Comparison of ENCODE assay signal across 13 cellular contexts in genomic region chr20:61500791-61501321, GRCh38.
DNase-seq lines count a peak whose midpoint lies in the region; ATAC-seq and TF ChIP-seq lines count a peak whose summit lies in the region.
"Had no signal": no experiment of that assay in that cellular context is flagged by ENCODE, and none has a peak within 500 bp of the region (broad histone marks: within the 10 kb centered on the region; RNA-seq: fewer than 3 reads in every experiment).

No MANE protein-coding gene starts in this region.

- H3K27me3 ChIP-seq in neuronal stem cell (ENCODE audit: control insufficient read depth in 3 of 3, insufficient read depth in 3 of 3, low read depth in 1 of 3, low read length in 3 of 3) (no peaks in the 10 kb centered on the region), BE2C (no peaks in the 10 kb centered on the region)
- H3K27me3 ChIP-seq: vagina had no signal

- no peak overlapping the region for H3K23ac ChIP-seq in neuronal stem cell (ENCODE audit: low read depth, low read length, poor library complexity)

- DNase-seq in activated T-cell treated with anti-CD3 and anti-CD28 coated beads, Interleukin-2, amount 50 U/mL, for 72 hours = peak in 1 of 2 donors; percentile 3
- no peak for DNase-seq in activated T-cell treated with anti-CD3 and anti-CD28 coated beads, Interleukin-2, amount 50 U/mL, for 48 hours
- DNase-seq in NCI-H2227 treated with DMSO at 0.1 percent for 48 hours (lab: John Stamatoyannopoulos, UW) = peak; percentile 17
- peak; percentile 11 for DNase-seq in central memory CD4-positive, alpha-beta T cell
- DNase-seq in neuronal stem cell (ENCODE audit: low spot score) = no peak
- DNase-seq in T1000 (lab: John Stamatoyannopoulos, UW) = no peak
- no peak for DNase-seq in BE2C
- DNase-seq in HEK293T (ENCODE audit: extremely low spot score) = no peak
- DNase-seq: GDM1; nephron progenitor cell; stimulated activated CD8-positive, alpha-beta memory T cell treated with anti-CD3 and anti-CD28 coated beads, Interleukin-4, amount 100 ng/mL, for 48 hours had no signal

- peak in 1 of 2 donors; percentile 44 for ATAC-seq in activated T-cell treated with anti-CD3 and anti-CD28 coated beads, Interleukin-2, amount 50 U/mL, for 72 hours (replicated peaks in 1 of 2)
- ATAC-seq: Right ventricle myocardium inferior had no signal

- H3K4me3 ChIP-seq in neuronal stem cell (ENCODE audit: low read length in 2 of 2) (no peak overlapping the region), BE2C (ENCODE audit: low read depth, low read length) (no peak overlapping the region)
- H3K4me3 ChIP-seq: vagina had no signal

- peak overlapping the region; percentile 15 for H3K14ac ChIP-seq in neuronal stem cell (ENCODE audit: low read length)

- H3K27ac Mint-ChIP-seq in activated T-cell treated with anti-CD3 and anti-CD28 coated beads, Interleukin-2, amount 50 U/mL, for 72 hours = peak overlapping the region; percentile 25
- H3K27ac Mint-ChIP-seq: nephron progenitor cell had no signal

- H2AFZ ChIP-seq in neuronal stem cell (ENCODE audit: low read length) = peak overlapping the region; percentile 31

- H2AK5ac ChIP-seq in neuronal stem cell (ENCODE audit: low read depth, low read length) = no peak overlapping the region

- no peak overlapping the region for H2BK5ac ChIP-seq in neuronal stem cell (ENCODE audit: low read length)

- H2BK12ac ChIP-seq in neuronal stem cell (ENCODE audit: low read length) = no peak overlapping the region

- no peaks in the 10 kb centered on the region for H3K27me3 Mint-ChIP-seq in activated T-cell treated with anti-CD3 and anti-CD28 coated beads, Interleukin-2, amount 50 U/mL, for 72 hours (ENCODE audit: low read depth)

- H2BK120ac ChIP-seq in neuronal stem cell (ENCODE audit: low read depth, low read length) = no peak overlapping the region

- peaks cover 4% of the 10 kb centered on the region for H3K4me1 Mint-ChIP-seq in activated T-cell treated with anti-CD3 and anti-CD28 coated beads, Interleukin-2, amount 50 U/mL, for 72 hours (ENCODE audit: low read depth)

- no peaks in the 10 kb centered on the region for H3K79me1 ChIP-seq in neuronal stem cell (ENCODE audit: low read depth, low read length)

- peaks cover 0 to 4% of the 10 kb centered on the region in 2 donors for H3K9me3 Mint-ChIP-seq in activated T-cell treated with anti-CD3 and anti-CD28 coated beads, Interleukin-2, amount 50 U/mL, for 72 hours
- H3K9me3 Mint-ChIP-seq: nephron progenitor cell had no signal

- no peaks in the 10 kb centered on the region for H3K36me3 Mint-ChIP-seq in activated T-cell treated with anti-CD3 and anti-CD28 coated beads, Interleukin-2, amount 50 U/mL, for 72 hours (ENCODE audit: insufficient read depth in 2 of 2)

- no peak overlapping the region for H3K27ac ChIP-seq in neuronal stem cell (replicated peaks; ENCODE audit: low read length)
- H3K27ac ChIP-seq: vagina had no signal

- no peak overlapping the region for H2BK15ac ChIP-seq in neuronal stem cell (ENCODE audit: low read length)

- no peak overlapping the region for H3K18ac ChIP-seq in neuronal stem cell (ENCODE audit: low read length)

- no CpG with 5 or more reads among the region's 11 CpGs for WGBS in neuronal stem cell (ENCODE audit: extremely low coverage in 2 of 2, insufficient read length in 2 of 2, insufficient replicate concordance in 1 of 2), 2 donors

- H3K4ac ChIP-seq in neuronal stem cell (ENCODE audit: low read length) = no peak overlapping the region

- H4K91ac ChIP-seq in neuronal stem cell (ENCODE audit: low read depth, low read length, poor library complexity) = no peak overlapping the region

- peaks cover 9 to 14% of the 10 kb centered on the region in 2 donors for H3K4me1 ChIP-seq in neuronal stem cell (ENCODE audit: control insufficient read depth in 2 of 2, insufficient read depth in 1 of 2, low read depth in 1 of 2, low read length in 2 of 2)
- no peaks in the 10 kb centered on the region for H3K4me1 ChIP-seq in BE2C
- H3K4me1 ChIP-seq: vagina had no signal

- no peak for TF ChIP-seq CTCF in BE2C (IDR thresholded peaks at IDR 0.05; ENCODE audit: low read depth, low read length)

- peak overlapping the region; percentile 36 for H3K9ac ChIP-seq in neuronal stem cell (ENCODE audit: low read depth, low read length, poor library complexity)

- CTCF ChIA-PET in HEK293T (lab: Yijun Ruan, JAX) = interaction anchor here (0.6 kb wide), 1 partner anchor 157 kb away, joined by 3 read pairs; no protein-coding TSS in a partner anchor

- H3K9me3 ChIP-seq in neuronal stem cell (replicated peaks in 1 of 2; ENCODE audit: control insufficient read depth in 2 of 2, insufficient read depth in 1 of 2, low read depth in 1 of 2, low read length in 2 of 2) (peaks cover 0 to 2% of the 10 kb centered on the region in 2 donors), BE2C (no peaks in the 10 kb centered on the region)
- H3K9me3 ChIP-seq: vagina had no signal

- POLR2A ChIA-PET in HEK293T (lab: Yijun Ruan, JAX) = no interaction called here

- H3K4me3 Mint-ChIP-seq in activated T-cell treated with anti-CD3 and anti-CD28 coated beads, Interleukin-2, amount 50 U/mL, for 72 hours = peak overlapping the region; percentile 2 to 25
- H3K4me3 Mint-ChIP-seq: nephron progenitor cell had no signal

- H4K8ac ChIP-seq in neuronal stem cell (ENCODE audit: low read depth, low read length) = no peak overlapping the region

- H3K36me3 ChIP-seq in neuronal stem cell (replicated peaks in 1 of 2; ENCODE audit: control insufficient read depth in 2 of 2, insufficient read depth in 2 of 2, low read length in 2 of 2) (no peaks in the 10 kb centered on the region), BE2C (no peaks in the 10 kb centered on the region)
- H3K36me3 ChIP-seq: vagina had no signal

- no peak overlapping the region for H3K4me2 ChIP-seq in neuronal stem cell (ENCODE audit: insufficient read depth, low read length, poor library complexity, severe bottlenecking)

TF ChIP-seq in HEK293T, 16 proteins besides CTCF, POLR2A, EP300 and RAD21:
- no peak for TF ChIP-seq SUZ12 (IDR thresholded peaks at IDR 0.05)
- no peak for TF ChIP-seq FOXA1 (IDR thresholded peaks at IDR 0.05)
- no peak for TF ChIP-seq ZNF384 (IDR thresholded peaks at IDR 0.05)
- no peak for TF ChIP-seq FOXK2 (IDR thresholded peaks at IDR 0.05)
- TF ChIP-seq SP1 (IDR thresholded peaks at IDR 0.05) = no peak
- no peak for TF ChIP-seq ARNT (IDR thresholded peaks at IDR 0.05)
- no peak for TF ChIP-seq BHLHE40 (IDR thresholded peaks at IDR 0.05; ENCODE audit: borderline replicate concordance)
- TF ChIP-seq TARDBP (IDR thresholded peaks at IDR 0.05) = no peak
- no peak for TF ChIP-seq NFRKB (IDR thresholded peaks at IDR 0.05)
- no peak for TF ChIP-seq PKNOX1 (IDR thresholded peaks at IDR 0.05)
- no peak for TF ChIP-seq FOXM1 (IDR thresholded peaks at IDR 0.05; ENCODE audit: borderline replicate concordance)
- no peak for TF ChIP-seq LEF1 (IDR thresholded peaks at IDR 0.05; ENCODE audit: borderline replicate concordance)
- no peak for TF ChIP-seq ELF4 (IDR thresholded peaks at IDR 0.05)
- TF ChIP-seq L3MBTL2 (conservative IDR thresholded peaks at IDR 0.05) = no peak
- no peak for TF ChIP-seq CTBP1 (IDR thresholded peaks at IDR 0.05; ENCODE audit: borderline replicate concordance)
- TF ChIP-seq HDGF (IDR thresholded peaks at IDR 0.05; ENCODE audit: borderline replicate concordance) = no peak

Comparison
In these comparisons a context has a peak if more than half of its experiments do, and no peak if none do; other contexts are left out.
1. DNase-seq: peak in NCI-H2227 treated with DMSO at 0.1 percent for 48 hours (single experiment) and central memory CD4-positive, alpha-beta T cell (single experiment); none in activated T-cell treated with anti-CD3 and anti-CD28 coated beads, Interleukin-2, amount 50 U/mL, for 48 hours (0 of 2), neuronal stem cell (single experiment), T1000 (single experiment), BE2C (single experiment) and HEK293T (single experiment).